Comparison of ENCODE assay signal across 8 cellular contexts in genomic region chr11:118928108-118928869, GRCh38. TPM values are rescaled to one million over a fixed set of nuclear protein-coding genes. Genes with fewer than 3 reads are reported as not detected.
DNase-seq lines count a peak whose midpoint lies in the region; ATAC-seq and TF ChIP-seq lines count a peak whose summit lies in the region.

No MANE protein-coding gene starts in this region.

- H3K79me2 ChIP-seq in osteoblast (ENCODE audit: insufficient read depth, low read length) = peaks cover 21% of the 10 kb centered on the region

- peaks cover 8% of the 10 kb centered on the region for H3K27me3 ChIP-seq in osteoblast (ENCODE audit: insufficient read depth, low read length)
- no peaks in the 10 kb centered on the region for H3K27me3 ChIP-seq in thymus (ENCODE audit: control insufficient read depth, insufficient read depth)

- DNase-seq in GF-D8 (lab: John Stamatoyannopoulos, UW) = peak; percentile 96
- peak; percentile 90 for DNase-seq in NCI-H1092 treated with DMSO at 0.1 percent for 48 hours (lab: John Stamatoyannopoulos, UW)
- no peak for DNase-seq in SK-N-MC (ENCODE audit: low read depth, low spot score)
- DNase-seq in activated naive CD4-positive, alpha-beta T cell treated with anti-CD3 and anti-CD28 coated beads, Interleukin-2, amount 50 U/mL, for 16 hours = peak; percentile 91
- peak; percentile 94 for DNase-seq in glomerular visceral epithelial cell (ENCODE audit: extremely low spot score)
- DNase-seq in osteoblast (ENCODE audit: insufficient read length, low spot score, missing footprints) = peak; percentile 99

- H4K20me1 ChIP-seq in osteoblast (ENCODE audit: insufficient read depth, low read length) = peaks cover 18% of the 10 kb centered on the region

- WGBS in thymus = under 1% methylated on average over 32 of the region's 32 CpGs

- H3K4me1 ChIP-seq in osteoblast (ENCODE audit: insufficient read depth, low read length) (peaks cover 32% of the 10 kb centered on the region), thymus (ENCODE audit: control insufficient read depth, insufficient read depth, low read length) (peaks cover 28% of the 10 kb centered on the region)

- H3K4me3 ChIP-seq in SK-N-MC (peak overlapping the region; percentile 83), osteoblast (ENCODE audit: insufficient read depth, low read length) (peak overlapping the region; percentile 71), thymus (ENCODE audit: low read length) (peak overlapping the region; percentile 66)

- H3K36me3 ChIP-seq in SK-N-MC (ENCODE audit: insufficient read depth, low read length) = no peaks in the 10 kb centered on the region
- H3K36me3 ChIP-seq in osteoblast (ENCODE audit: insufficient read depth, low read length) = no peaks in the 10 kb centered on the region
- H3K36me3 ChIP-seq in thymus (ENCODE audit: control insufficient read depth, insufficient read depth) = no peaks in the 10 kb centered on the region

- peak; percentile 31 for ATAC-seq in HG02623 (IDR thresholded peaks at IDR 0.05; ENCODE audit: unreplicated experiment)

- peak overlapping the region; percentile 80 for H3K4me2 ChIP-seq in osteoblast (ENCODE audit: insufficient read depth, low read length)

- H3K27ac ChIP-seq in SK-N-MC (no peak overlapping the region), osteoblast (ENCODE audit: low read depth, low read length) (peak overlapping the region; percentile 47), thymus (ENCODE audit: low read depth) (peak overlapping the region; percentile 99)

- peak; percentile 95 for TF ChIP-seq CTCF in osteoblast (IDR thresholded peaks at IDR 0.05; ENCODE audit: extremely low read depth, low read depth, low read length)

- H3K9ac ChIP-seq in SK-N-MC (ENCODE audit: insufficient read length) = peak overlapping the region; percentile 43

- H2AFZ ChIP-seq in osteoblast (ENCODE audit: low read length) = peak overlapping the region; percentile 45

- H3K9me3 ChIP-seq in SK-N-MC (ENCODE audit: low read depth, low read length) (no peaks in the 10 kb centered on the region), osteoblast (ENCODE audit: low read depth, low read length) (no peaks in the 10 kb centered on the region), thymus (ENCODE audit: control insufficient read depth) (no peaks in the 10 kb centered on the region)

RNA-seq across cellular contexts. Expression of gene BCL9L, which starts 2.6 kb away (rescaled TPM):
- 27.9 and 28.3 TPM in 2 replicates for total RNA-seq in osteoblast
- polyA plus RNA-seq in thymus = 14.0 TPM

RNA-seq across cellular contexts. Expression of gene UPK2, which starts 27.8 kb away (rescaled TPM):
- total RNA-seq in osteoblast = not detected in 2 replicates
- polyA plus RNA-seq in thymus = 2.9 TPM

RNA-seq across cellular contexts. Expression of gene FOXR1, which starts 43.3 kb away (rescaled TPM):
- total RNA-seq in osteoblast = not detected in 2 replicates
- polyA plus RNA-seq in thymus = not detected

RNA-seq across cellular contexts. Expression of gene CXCR5, which starts 44.6 kb away (rescaled TPM):
- total RNA-seq in osteoblast = not detected in 2 replicates
- polyA plus RNA-seq in thymus = 1.3 TPM
